In the genomic region with DNA sequence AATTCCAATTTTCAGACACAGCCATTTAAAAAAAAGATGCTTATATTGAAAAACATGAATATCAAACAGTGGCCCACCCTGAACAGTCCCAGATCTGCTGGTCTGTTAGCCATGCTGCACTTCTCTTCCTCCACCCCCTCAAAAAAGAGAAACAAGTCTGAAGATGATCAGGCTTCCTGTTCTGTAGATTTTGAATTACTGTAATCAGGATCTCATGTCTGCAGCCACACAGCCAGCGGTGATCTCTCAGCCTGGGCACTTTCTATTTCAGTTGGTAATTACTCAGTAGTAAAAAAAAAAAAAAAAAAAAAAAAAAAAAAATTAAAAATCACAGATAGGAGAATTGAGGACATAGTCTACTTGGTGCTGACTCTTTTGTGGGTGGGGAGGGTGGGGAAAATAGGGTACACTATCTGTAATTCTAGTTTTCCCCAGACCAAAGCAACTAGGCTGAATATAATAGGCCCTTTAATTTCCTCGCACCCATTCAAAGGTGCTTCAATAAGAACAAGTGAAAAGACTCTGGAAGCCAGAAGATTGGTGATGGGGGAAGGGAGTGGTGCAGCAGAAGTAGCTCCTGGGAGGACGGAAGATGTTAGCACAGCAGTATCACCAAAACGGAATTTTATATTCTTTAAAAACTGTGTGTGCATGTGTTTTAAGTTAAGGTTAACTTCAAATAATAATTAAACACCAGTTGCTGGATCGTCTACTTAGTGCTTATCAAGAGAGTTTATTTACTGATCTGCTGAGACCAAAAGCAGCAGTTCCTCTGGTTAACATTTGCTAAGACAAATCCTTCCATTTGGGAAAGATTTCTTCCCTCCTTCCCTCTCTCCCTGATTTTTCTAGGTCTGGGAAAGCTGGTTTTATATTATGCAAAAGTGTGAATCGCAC, we compare ENCODE assay signal across 8 cellular contexts. TPM values are rescaled to one million over a fixed set of nuclear protein-coding genes. Genes with fewer than 3 reads are reported as not detected.
DNase-seq lines count a peak whose midpoint lies in the region; ATAC-seq and TF ChIP-seq lines count a peak whose summit lies in the region.

No MANE protein-coding gene starts in this region.

- peak overlapping the region; percentile 73 for H3K27ac ChIP-seq in HUES64 (ENCODE audit: low read depth, low read length)

- peaks cover 25% of the 10 kb centered on the region for H3K4me1 Mint-ChIP-seq in activated naive CD8-positive, alpha-beta T cell (ENCODE audit: low read depth)
- peaks cover 17% of the 10 kb centered on the region for H3K4me1 Mint-ChIP-seq in memory B cell

- peaks cover 29% of the 10 kb centered on the region for H3K4me1 ChIP-seq in HUES64 (ENCODE audit: insufficient read depth, low read length)

- no peaks in the 10 kb centered on the region for H3K27me3 Mint-ChIP-seq in activated naive CD8-positive, alpha-beta T cell
- H3K27me3 Mint-ChIP-seq in memory B cell = peaks cover 2% of the 10 kb centered on the region

- DNase-seq in GM12864 (ENCODE audit: low read depth) (peak; percentile 50), memory B cell (ENCODE audit: low spot score in 2 of 2) (peak in 1 of 2 donors; percentile 3), NCI-H510A treated with DMSO at 0.1 percent for 48 hours (lab: John Stamatoyannopoulos, UW) (no peak), erythroblast (lab: John Stamatoyannopoulos, UW) (no peak), DMS153 treated with DMSO at 0.1 percent for 48 hours (lab: John Stamatoyannopoulos, UW; ENCODE audit: unreplicated experiment) (no peak)

- H3K4me3 ChIP-seq in GM12864 (ENCODE audit: low read depth, low read length) (no peak overlapping the region), HUES64 (ENCODE audit: low read length) (peak overlapping the region; percentile 35)

- H3K36me3 Mint-ChIP-seq in activated naive CD8-positive, alpha-beta T cell = no peaks in the 10 kb centered on the region
- no peaks in the 10 kb centered on the region for H3K36me3 Mint-ChIP-seq in memory B cell

- H3K27me3 ChIP-seq in HUES64 (ENCODE audit: insufficient read depth, low read length) = no peaks in the 10 kb centered on the region

- ATAC-seq in GM21423 (IDR thresholded peaks at IDR 0.05; ENCODE audit: unreplicated experiment) (peak; percentile 71), memory B cell (ENCODE audit: low read depth) (peak; percentile 69)

- peak overlapping the region; percentile 79 for H3K4me3 Mint-ChIP-seq in activated naive CD8-positive, alpha-beta T cell
- peak overlapping the region; percentile 75 for H3K4me3 Mint-ChIP-seq in memory B cell

- no peaks in the 10 kb centered on the region for H3K9me3 ChIP-seq in HUES64 (ENCODE audit: insufficient read depth, low read depth, low read length)

- no peaks in the 10 kb centered on the region for H3K9me3 Mint-ChIP-seq in activated naive CD8-positive, alpha-beta T cell (ENCODE audit: low read depth)
- no peaks in the 10 kb centered on the region for H3K9me3 Mint-ChIP-seq in memory B cell

- no peak for TF ChIP-seq POLR2A in erythroblast (IDR thresholded peaks at IDR 0.05; ENCODE audit: low read length)

- peak overlapping the region; percentile 93 for H3K27ac Mint-ChIP-seq in activated naive CD8-positive, alpha-beta T cell
- peak overlapping the region; percentile 73 for H3K27ac Mint-ChIP-seq in memory B cell

- H3K9ac ChIP-seq in HUES64 (ENCODE audit: low read depth, low read length) = peak overlapping the region; percentile 25; the same call in 1 of the 2 replicates

- TF ChIP-seq CTCF in GM12864 (IDR thresholded peaks at IDR 0.05; ENCODE audit: low read depth, low read length, missing control alignments) = no peak

- 27% methylated on average over 6 of the region's 6 CpGs for WGBS in HUES64

- no peaks in the 10 kb centered on the region for H3K36me3 ChIP-seq in HUES64 (ENCODE audit: insufficient read depth, low read length)

RNA-seq across cellular contexts. Expression of a gene that starts 47.1 kb away (rescaled TPM):
- 45.8 TPM for polyA plus RNA-seq in HUES64 (2013, experiment 1 of 2)
- 70.2 TPM for polyA plus RNA-seq in HUES64 (2013, experiment 2 of 2)
